ENCODE assay signal across 9 cellular contexts in genomic region chr11:115623021-115623451, GRCh38.
DNase-seq lines count a peak whose midpoint lies in the region; ATAC-seq and TF ChIP-seq lines count a peak whose summit lies in the region.
"Had no signal": no experiment of that assay in that cellular context is flagged by ENCODE, and none has a peak within 500 bp of the region (broad histone marks: within the 10 kb centered on the region; RNA-seq: fewer than 3 reads in every experiment).

No MANE protein-coding gene starts in this region.

- TF ChIP-seq CTCF in fibroblast of mammary gland (conservative IDR thresholded peaks at IDR 0.05; ENCODE audit: control insufficient read depth, insufficient read depth, low read depth, low read length), result no peak
- no peak for TF ChIP-seq CTCF in mucosa of descending colon (IDR thresholded peaks at IDR 0.05)
- no peak for TF ChIP-seq CTCF in A673 (conservative IDR thresholded peaks at IDR 0.05; ENCODE audit: low read depth, low read length)

- H3K27ac ChIP-seq in A673 (ENCODE audit: low read depth, low read length, poor library complexity, severe bottlenecking), result no peak overlapping the region
- H3K27ac ChIP-seq: 22Rv1 had no signal

- H3K9me3 ChIP-seq in mucosa of descending colon, result no peaks in the 10 kb centered on the region
- no peaks in the 10 kb centered on the region for H3K9me3 ChIP-seq in A673 (ENCODE audit: low read depth, low read length, poor library complexity, severe bottlenecking)

- H3K4me1 ChIP-seq in mucosa of descending colon (ENCODE audit: low read depth) (peaks cover 5% of the 10 kb centered on the region), A673 (ENCODE audit: insufficient read depth, low read length, poor library complexity, severe bottlenecking) (no peaks in the 10 kb centered on the region)

- CTCF ChIA-PET in A673 (lab: Charles Lee), result no interaction called here

- DNase-seq in NCI-H82 (lab: John Stamatoyannopoulos, UW) (peak; percentile 21), NCI-H82 treated with DMSO at 0.1 percent for 48 hours (lab: John Stamatoyannopoulos, UW; ENCODE audit: unreplicated experiment) (no peak), fibroblast of mammary gland (ENCODE audit: low read depth) (peak; percentile 62), mucosa of descending colon (peak; percentile 46 to 69 (median 53)), A673 (ENCODE audit: low spot score) (no peak), COR-L47 (lab: John Stamatoyannopoulos, UW) (no peak), DMS53 (lab: John Stamatoyannopoulos, UW) (no peak), DMS79 treated with DMSO at 0.1 percent for 48 hours (lab: John Stamatoyannopoulos, UW) (no peak)

- no peaks in the 10 kb centered on the region for H3K36me3 ChIP-seq in mucosa of descending colon (ENCODE audit: low read depth)
- H3K36me3 ChIP-seq in A673 (ENCODE audit: insufficient read depth, low read length, poor library complexity, severe bottlenecking), result no peaks in the 10 kb centered on the region

- H3K27me3 ChIP-seq in A673 (replicated peaks; ENCODE audit: insufficient read depth, low read depth, low read length, poor library complexity), result no peaks in the 10 kb centered on the region

- intact Hi-C loops in mucosa of descending colon (cut with DNase I, micrococcal nuclease), result no loop called here
- intact Hi-C loops in A673 (cut with micrococcal nuclease; ENCODE audit: unreplicated experiment), result no loop called here

- ATAC-seq in mucosa of descending colon, result peak; percentile 65

- no TSS peak for BruUV-seq in A673 (replicated peaks; lab: Mats Ljungman, UMichigan)

- POLR2A ChIA-PET in A673 (lab: Charles Lee; ENCODE audit: low non-redundant PET), result no interaction called here

- no peak overlapping the region for H3K4me3 ChIP-seq in fibroblast of mammary gland (ENCODE audit: control insufficient read depth, low read depth, low read length)
- H3K4me3 ChIP-seq in mucosa of descending colon, result no peak overlapping the region
- no peak overlapping the region for H3K4me3 ChIP-seq in A673 (ENCODE audit: low read depth, low read length, poor library complexity, severe bottlenecking)

Comparison
In these comparisons a context has a peak if more than half of its experiments do, and no peak if none do; other contexts are left out.
1. DNase-seq: peak in NCI-H82 (single experiment), fibroblast of mammary gland (single experiment) and mucosa of descending colon (3 of 3); none in NCI-H82 treated with DMSO at 0.1 percent for 48 hours (single experiment), A673 (single experiment), COR-L47 (single experiment), DMS53 (single experiment) and DMS79 treated with DMSO at 0.1 percent for 48 hours (single experiment).